Comparison of ENCODE assay signal across 2 cellular contexts in genomic region chr2:47193607-47194006, GRCh38.
TF ChIP-seq lines count a peak whose summit lies in the region.

No MANE protein-coding gene starts in this region.

TF ChIP-seq in A549, 52 proteins besides CTCF, POLR2A, EP300 and RAD21:
- TF ChIP-seq RARB (CRISPR knock-in tag; IDR thresholded peaks at IDR 0.05) (0 out of 2 replicates have a peak, but pooled peaks have one; percentile 8), SREBF2 (IDR thresholded peaks at IDR 0.05) (no peak)
- TF ChIP-seq, protein P1, sequence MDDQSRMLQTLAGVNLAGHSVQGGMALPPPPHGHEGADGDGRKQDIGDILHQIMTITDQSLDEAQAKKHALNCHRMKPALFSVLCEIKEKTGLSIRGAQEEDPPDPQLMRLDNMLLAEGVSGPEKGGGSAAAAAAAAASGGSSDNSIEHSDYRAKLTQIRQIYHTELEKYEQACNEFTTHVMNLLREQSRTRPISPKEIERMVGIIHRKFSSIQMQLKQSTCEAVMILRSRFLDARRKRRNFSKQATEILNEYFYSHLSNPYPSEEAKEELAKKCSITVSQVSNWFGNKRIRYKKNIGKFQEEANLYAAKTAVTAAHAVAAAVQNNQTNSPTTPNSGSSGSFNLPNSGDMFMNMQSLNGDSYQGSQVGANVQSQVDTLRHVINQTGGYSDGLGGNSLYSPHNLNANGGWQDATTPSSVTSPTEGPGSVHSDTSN (IDR thresholded peaks at IDR 0.05), result no peak
TF ChIP-seq in A549: peak in this region for 1.

TF ChIP-seq in IMR-90, 13 proteins besides CTCF, POLR2A, EP300 and RAD21:
- TF ChIP-seq BHLHE40 (IDR thresholded peaks at IDR 0.05; ENCODE audit: low read depth, low read length), result no peak
- TF ChIP-seq FOS (IDR thresholded peaks at IDR 0.05; ENCODE audit: low read depth, low read length), result no peak
- TF ChIP-seq NFE2L2 (IDR thresholded peaks at IDR 0.05; ENCODE audit: low read depth, low read length), result peak; percentile 29; the same call in 1 of the 2 replicates
- no peak for TF ChIP-seq MAFK (IDR thresholded peaks at IDR 0.05; ENCODE audit: low read depth, low read length)
- TF ChIP-seq RFX5 (IDR thresholded peaks at IDR 0.05; ENCODE audit: low read depth, low read length), result no peak
- TF ChIP-seq CEBPB (IDR thresholded peaks at IDR 0.05; ENCODE audit: low read depth, low read length), result no peak
- TF ChIP-seq MXI1 (IDR thresholded peaks at IDR 0.05; ENCODE audit: borderline replicate concordance, low read depth, low read length), result no peak
